In the genomic region with DNA sequence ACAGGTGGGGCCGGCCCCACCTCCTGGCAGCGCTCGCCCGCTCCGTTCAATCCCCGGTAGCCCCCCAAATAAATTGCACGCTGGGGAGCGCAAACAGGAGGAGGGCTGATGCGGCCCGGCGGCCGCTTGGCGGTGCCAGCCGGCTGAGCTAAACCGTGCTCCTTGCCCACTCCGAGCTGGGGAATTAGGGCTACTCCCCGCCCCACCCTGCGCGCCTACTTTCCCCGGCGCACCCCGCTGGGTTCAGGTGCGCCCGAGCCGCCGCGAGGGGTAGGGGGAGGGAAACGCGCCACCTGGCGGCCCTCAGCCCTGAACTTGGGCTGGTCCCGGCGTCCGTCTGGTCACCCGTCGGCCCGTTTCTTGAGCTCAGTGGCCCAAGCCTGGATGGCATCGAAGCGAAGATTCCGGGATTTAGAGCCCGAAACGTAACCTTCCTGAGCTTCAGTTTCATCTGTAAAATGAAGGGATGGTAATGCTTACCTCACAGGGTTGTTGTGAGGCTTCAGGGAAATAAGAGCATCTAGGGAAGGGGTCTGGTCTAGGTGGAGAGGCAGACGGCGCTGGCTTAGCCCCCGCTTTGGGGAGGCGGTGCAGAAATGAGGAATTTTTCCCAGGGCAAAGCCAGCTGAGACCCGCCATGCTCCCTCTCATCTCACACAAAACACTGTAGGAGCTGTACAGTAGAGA, we compare ENCODE assay signal across 1 cellular context.
TF ChIP-seq lines count a peak whose summit lies in the region.

No MANE protein-coding gene starts in this region.

TF ChIP-seq in K562, 482 proteins besides CTCF, POLR2A, EP300 and RAD21 (continued from another document):
- TF ChIP-seq, protein P1, sequence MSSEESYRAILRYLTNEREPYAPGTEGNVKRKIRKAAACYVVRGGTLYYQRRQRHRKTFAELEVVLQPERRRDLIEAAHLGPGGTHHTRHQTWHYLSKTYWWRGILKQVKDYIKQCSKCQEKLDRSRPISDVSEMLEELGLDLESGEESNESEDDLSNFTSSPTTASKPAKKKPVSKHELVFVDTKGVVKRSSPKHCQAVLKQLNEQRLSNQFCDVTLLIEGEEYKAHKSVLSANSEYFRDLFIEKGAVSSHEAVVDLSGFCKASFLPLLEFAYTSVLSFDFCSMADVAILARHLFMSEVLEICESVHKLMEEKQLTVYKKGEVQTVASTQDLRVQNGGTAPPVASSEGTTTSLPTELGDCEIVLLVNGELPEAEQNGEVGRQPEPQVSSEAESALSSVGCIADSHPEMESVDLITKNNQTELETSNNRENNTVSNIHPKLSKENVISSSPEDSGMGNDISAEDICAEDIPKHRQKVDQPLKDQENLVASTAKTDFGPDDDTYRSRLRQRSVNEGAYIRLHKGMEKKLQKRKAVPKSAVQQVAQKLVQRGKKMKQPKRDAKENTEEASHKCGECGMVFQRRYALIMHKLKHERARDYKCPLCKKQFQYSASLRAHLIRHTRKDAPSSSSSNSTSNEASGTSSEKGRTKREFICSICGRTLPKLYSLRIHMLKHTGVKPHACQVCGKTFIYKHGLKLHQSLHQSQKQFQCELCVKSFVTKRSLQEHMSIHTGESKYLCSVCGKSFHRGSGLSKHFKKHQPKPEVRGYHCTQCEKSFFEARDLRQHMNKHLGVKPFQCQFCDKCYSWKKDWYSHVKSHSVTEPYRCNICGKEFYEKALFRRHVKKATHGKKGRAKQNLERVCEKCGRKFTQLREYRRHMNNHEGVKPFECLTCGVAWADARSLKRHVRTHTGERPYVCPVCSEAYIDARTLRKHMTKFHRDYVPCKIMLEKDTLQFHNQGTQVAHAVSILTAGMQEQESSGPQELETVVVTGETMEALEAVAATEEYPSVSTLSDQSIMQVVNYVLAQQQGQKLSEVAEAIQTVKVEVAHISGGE (CRISPR knock-in tag; IDR thresholded peaks at IDR 0.05) = peak in 1 of 3 experiments; percentile 7; a peak in 1 of 6 replicates
- no peak for TF ChIP-seq ZZZ3 (IDR thresholded peaks at IDR 0.05)
- peak; percentile 51; the same call in 1 of the 2 replicates for TF ChIP-seq ELF1 (tag; IDR thresholded peaks at IDR 0.05)
- TF ChIP-seq, protein P2, sequence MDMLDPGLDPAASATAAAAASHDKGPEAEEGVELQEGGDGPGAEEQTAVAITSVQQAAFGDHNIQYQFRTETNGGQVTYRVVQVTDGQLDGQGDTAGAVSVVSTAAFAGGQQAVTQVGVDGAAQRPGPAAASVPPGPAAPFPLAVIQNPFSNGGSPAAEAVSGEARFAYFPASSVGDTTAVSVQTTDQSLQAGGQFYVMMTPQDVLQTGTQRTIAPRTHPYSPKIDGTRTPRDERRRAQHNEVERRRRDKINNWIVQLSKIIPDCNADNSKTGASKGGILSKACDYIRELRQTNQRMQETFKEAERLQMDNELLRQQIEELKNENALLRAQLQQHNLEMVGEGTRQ (CRISPR knock-in tag; IDR thresholded peaks at IDR 0.05) = no peak
- TF ChIP-seq RUNX1 (IDR thresholded peaks at IDR 0.05; ENCODE audit: low read depth) = no peak
- no peak; the same call in 1 of the 2 replicates for TF ChIP-seq BACH1 (tag; IDR thresholded peaks at IDR 0.05)
- no peak for TF ChIP-seq MYC (IDR thresholded peaks at IDR 0.05; ENCODE audit: low read depth, low read length)
- peak; percentile 78; the same call in 1 of the 2 replicates for TF ChIP-seq MYC (CRISPR knock-in tag; IDR thresholded peaks at IDR 0.05; ENCODE audit: borderline replicate concordance, low read depth)
- no peak for TF ChIP-seq NR2F6 (CRISPR knock-in tag; IDR thresholded peaks at IDR 0.05)
- TF ChIP-seq ZBTB1 (CRISPR knock-in tag; IDR thresholded peaks at IDR 0.05; ENCODE audit: borderline replicate concordance, low read depth) = 0 out of 2 replicates have a peak, but pooled peaks have one; percentile 25
- TF ChIP-seq, protein P3, sequence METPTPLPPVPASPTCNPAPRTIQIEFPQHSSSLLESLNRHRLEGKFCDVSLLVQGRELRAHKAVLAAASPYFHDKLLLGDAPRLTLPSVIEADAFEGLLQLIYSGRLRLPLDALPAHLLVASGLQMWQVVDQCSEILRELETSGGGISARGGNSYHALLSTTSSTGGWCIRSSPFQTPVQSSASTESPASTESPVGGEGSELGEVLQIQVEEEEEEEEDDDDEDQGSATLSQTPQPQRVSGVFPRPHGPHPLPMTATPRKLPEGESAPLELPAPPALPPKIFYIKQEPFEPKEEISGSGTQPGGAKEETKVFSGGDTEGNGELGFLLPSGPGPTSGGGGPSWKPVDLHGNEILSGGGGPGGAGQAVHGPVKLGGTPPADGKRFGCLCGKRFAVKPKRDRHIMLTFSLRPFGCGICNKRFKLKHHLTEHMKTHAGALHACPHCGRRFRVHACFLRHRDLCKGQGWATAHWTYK (CRISPR knock-in tag; IDR thresholded peaks at IDR 0.05) = no peak
- no peak for TF ChIP-seq ZNF778 (CRISPR knock-in tag; IDR thresholded peaks at IDR 0.05)
- no peak for TF ChIP-seq GABPB2 (CRISPR knock-in tag; conservative IDR thresholded peaks at IDR 0.05)
- TF ChIP-seq FOXA1 (IDR thresholded peaks at IDR 0.05; ENCODE audit: borderline replicate concordance) = no peak
- no peak for TF ChIP-seq NR2C1 (IDR thresholded peaks at IDR 0.05)
- TF ChIP-seq NR2C1 (tag; IDR thresholded peaks at IDR 0.05) = no peak
- TF ChIP-seq KDM4B (IDR thresholded peaks at IDR 0.05; ENCODE audit: borderline replicate concordance in 2 of 2, low read depth in 1 of 2) = peak in 1 of 2 experiments; percentile 78; a peak in 2 of 4 replicates
- no peak for TF ChIP-seq MTA2 (IDR thresholded peaks at IDR 0.05; ENCODE audit: low read depth)
- no peak for TF ChIP-seq ZNF184 (CRISPR knock-in tag; IDR thresholded peaks at IDR 0.05)
- TF ChIP-seq KHSRP (IDR thresholded peaks at IDR 0.05) = no peak
- TF ChIP-seq, protein P4, sequence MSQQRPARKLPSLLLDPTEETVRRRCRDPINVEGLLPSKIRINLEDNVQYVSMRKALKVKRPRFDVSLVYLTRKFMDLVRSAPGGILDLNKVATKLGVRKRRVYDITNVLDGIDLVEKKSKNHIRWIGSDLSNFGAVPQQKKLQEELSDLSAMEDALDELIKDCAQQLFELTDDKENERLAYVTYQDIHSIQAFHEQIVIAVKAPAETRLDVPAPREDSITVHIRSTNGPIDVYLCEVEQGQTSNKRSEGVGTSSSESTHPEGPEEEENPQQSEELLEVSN (IDR thresholded peaks at IDR 0.05; ENCODE audit: borderline replicate concordance in 1 of 2, extremely low read depth in 1 of 2, insufficient read depth in 1 of 2, insufficient read length in 1 of 2, low read depth in 1 of 2, low read length in 1 of 2, poor library complexity in 1 of 2, severe bottlenecking in 1 of 2) = peak in 1 of 2 experiments; percentile 60
- TF ChIP-seq FOXM1 (IDR thresholded peaks at IDR 0.05; ENCODE audit: low read depth) = no peak
- TF ChIP-seq FOXM1 (CRISPR knock-in tag; IDR thresholded peaks at IDR 0.05; ENCODE audit: low read depth) = 0 out of 2 replicates have a peak, but pooled peaks have one; percentile 26
- TF ChIP-seq KDM2B (CRISPR knock-in tag; IDR thresholded peaks at IDR 0.05) = peak; percentile 84
- TF ChIP-seq MEIS2 (IDR thresholded peaks at IDR 0.05; ENCODE audit: partially characterized antibody) = no peak
- TF ChIP-seq, protein P5, sequence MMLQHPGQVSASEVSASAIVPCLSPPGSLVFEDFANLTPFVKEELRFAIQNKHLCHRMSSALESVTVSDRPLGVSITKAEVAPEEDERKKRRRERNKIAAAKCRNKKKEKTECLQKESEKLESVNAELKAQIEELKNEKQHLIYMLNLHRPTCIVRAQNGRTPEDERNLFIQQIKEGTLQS (IDR thresholded peaks at IDR 0.05) = no peak
- TF ChIP-seq, protein P5 (CRISPR knock-in tag; conservative IDR thresholded peaks at IDR 0.05) = no peak
- no peak for TF ChIP-seq ZNF133 (CRISPR knock-in tag; IDR thresholded peaks at IDR 0.05)
- TF ChIP-seq TEAD4 (IDR thresholded peaks at IDR 0.05; ENCODE audit: low read length) = no peak
- TF ChIP-seq TEAD4 (CRISPR knock-in tag; IDR thresholded peaks at IDR 0.05; ENCODE audit: borderline replicate concordance) = no peak
- peak; percentile 60 for TF ChIP-seq L3MBTL2 (IDR thresholded peaks at IDR 0.05)
- no peak for TF ChIP-seq SAFB (IDR thresholded peaks at IDR 0.05; ENCODE audit: borderline replicate concordance, low read depth, low read length)
- TF ChIP-seq ZKSCAN1 (IDR thresholded peaks at IDR 0.05; ENCODE audit: low read depth, low read length) = 0 out of 2 replicates have a peak, but pooled peaks have one; percentile 50
- no peak; the same call in 1 of the 2 replicates for TF ChIP-seq ETV1 (tag; conservative IDR thresholded peaks at IDR 0.05; ENCODE audit: low read depth)
- no peak for TF ChIP-seq SMAD3 (CRISPR knock-in tag; conservative IDR thresholded peaks at IDR 0.05)
- TF ChIP-seq FOSL1 (tag; conservative IDR thresholded peaks at IDR 0.05) = peak; percentile 29; the same call in 1 of the 2 replicates
- no peak for TF ChIP-seq ZKSCAN3 (CRISPR knock-in tag; IDR thresholded peaks at IDR 0.05)
- TF ChIP-seq, protein P6, sequence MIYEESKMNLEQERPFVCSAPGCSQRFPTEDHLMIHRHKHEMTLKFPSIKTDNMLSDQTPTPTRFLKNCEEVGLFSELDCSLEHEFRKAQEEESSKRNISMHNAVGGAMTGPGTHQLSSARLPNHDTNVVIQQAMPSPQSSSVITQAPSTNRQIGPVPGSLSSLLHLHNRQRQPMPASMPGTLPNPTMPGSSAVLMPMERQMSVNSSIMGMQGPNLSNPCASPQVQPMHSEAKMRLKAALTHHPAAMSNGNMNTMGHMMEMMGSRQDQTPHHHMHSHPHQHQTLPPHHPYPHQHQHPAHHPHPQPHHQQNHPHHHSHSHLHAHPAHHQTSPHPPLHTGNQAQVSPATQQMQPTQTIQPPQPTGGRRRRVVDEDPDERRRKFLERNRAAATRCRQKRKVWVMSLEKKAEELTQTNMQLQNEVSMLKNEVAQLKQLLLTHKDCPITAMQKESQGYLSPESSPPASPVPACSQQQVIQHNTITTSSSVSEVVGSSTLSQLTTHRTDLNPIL (CRISPR knock-in tag; IDR thresholded peaks at IDR 0.05) = no peak
- TF ChIP-seq NFRKB (IDR thresholded peaks at IDR 0.05; ENCODE audit: low read depth) = no peak
- no peak for TF ChIP-seq NCOR1 (IDR thresholded peaks at IDR 0.05)
- TF ChIP-seq MED1 (CRISPR knock-in tag; IDR thresholded peaks at IDR 0.05; ENCODE audit: borderline replicate concordance) = no peak
- TF ChIP-seq, protein P7, sequence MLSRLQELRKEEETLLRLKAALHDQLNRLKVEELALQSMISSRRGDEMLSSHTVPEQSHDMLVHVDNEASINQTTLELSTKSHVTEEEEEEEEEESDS (CRISPR knock-in tag; IDR thresholded peaks at IDR 0.05) = no peak
- TF ChIP-seq ZFP1 (CRISPR knock-in tag; IDR thresholded peaks at IDR 0.05) = no peak
- TF ChIP-seq ZNF324 (CRISPR knock-in tag; IDR thresholded peaks at IDR 0.05) = no peak
- TF ChIP-seq ZNF384 (IDR thresholded peaks at IDR 0.05; ENCODE audit: low read depth, low read length) = 0 out of 2 replicates have a peak, but pooled peaks have one; percentile 5
- TF ChIP-seq, protein P8, sequence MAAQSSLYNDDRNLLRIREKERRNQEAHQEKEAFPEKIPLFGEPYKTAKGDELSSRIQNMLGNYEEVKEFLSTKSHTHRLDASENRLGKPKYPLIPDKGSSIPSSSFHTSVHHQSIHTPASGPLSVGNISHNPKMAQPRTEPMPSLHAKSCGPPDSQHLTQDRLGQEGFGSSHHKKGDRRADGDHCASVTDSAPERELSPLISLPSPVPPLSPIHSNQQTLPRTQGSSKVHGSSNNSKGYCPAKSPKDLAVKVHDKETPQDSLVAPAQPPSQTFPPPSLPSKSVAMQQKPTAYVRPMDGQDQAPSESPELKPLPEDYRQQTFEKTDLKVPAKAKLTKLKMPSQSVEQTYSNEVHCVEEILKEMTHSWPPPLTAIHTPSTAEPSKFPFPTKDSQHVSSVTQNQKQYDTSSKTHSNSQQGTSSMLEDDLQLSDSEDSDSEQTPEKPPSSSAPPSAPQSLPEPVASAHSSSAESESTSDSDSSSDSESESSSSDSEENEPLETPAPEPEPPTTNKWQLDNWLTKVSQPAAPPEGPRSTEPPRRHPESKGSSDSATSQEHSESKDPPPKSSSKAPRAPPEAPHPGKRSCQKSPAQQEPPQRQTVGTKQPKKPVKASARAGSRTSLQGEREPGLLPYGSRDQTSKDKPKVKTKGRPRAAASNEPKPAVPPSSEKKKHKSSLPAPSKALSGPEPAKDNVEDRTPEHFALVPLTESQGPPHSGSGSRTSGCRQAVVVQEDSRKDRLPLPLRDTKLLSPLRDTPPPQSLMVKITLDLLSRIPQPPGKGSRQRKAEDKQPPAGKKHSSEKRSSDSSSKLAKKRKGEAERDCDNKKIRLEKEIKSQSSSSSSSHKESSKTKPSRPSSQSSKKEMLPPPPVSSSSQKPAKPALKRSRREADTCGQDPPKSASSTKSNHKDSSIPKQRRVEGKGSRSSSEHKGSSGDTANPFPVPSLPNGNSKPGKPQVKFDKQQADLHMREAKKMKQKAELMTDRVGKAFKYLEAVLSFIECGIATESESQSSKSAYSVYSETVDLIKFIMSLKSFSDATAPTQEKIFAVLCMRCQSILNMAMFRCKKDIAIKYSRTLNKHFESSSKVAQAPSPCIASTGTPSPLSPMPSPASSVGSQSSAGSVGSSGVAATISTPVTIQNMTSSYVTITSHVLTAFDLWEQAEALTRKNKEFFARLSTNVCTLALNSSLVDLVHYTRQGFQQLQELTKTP (IDR thresholded peaks at IDR 0.05; ENCODE audit: low read depth in 1 of 2, partially characterized antibody in 2 of 2) = no peak
- TF ChIP-seq ZBTB7A (IDR thresholded peaks at IDR 0.05; ENCODE audit: borderline replicate concordance, control insufficient read depth, low read depth, low read length) = peak; percentile 81; the same call in 1 of the 2 replicates
- TF ChIP-seq, protein P9, sequence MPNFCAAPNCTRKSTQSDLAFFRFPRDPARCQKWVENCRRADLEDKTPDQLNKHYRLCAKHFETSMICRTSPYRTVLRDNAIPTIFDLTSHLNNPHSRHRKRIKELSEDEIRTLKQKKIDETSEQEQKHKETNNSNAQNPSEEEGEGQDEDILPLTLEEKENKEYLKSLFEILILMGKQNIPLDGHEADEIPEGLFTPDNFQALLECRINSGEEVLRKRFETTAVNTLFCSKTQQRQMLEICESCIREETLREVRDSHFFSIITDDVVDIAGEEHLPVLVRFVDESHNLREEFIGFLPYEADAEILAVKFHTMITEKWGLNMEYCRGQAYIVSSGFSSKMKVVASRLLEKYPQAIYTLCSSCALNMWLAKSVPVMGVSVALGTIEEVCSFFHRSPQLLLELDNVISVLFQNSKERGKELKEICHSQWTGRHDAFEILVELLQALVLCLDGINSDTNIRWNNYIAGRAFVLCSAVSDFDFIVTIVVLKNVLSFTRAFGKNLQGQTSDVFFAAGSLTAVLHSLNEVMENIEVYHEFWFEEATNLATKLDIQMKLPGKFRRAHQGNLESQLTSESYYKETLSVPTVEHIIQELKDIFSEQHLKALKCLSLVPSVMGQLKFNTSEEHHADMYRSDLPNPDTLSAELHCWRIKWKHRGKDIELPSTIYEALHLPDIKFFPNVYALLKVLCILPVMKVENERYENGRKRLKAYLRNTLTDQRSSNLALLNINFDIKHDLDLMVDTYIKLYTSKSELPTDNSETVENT (CRISPR knock-in tag; IDR thresholded peaks at IDR 0.05) = no peak
- TF ChIP-seq, protein P10, sequence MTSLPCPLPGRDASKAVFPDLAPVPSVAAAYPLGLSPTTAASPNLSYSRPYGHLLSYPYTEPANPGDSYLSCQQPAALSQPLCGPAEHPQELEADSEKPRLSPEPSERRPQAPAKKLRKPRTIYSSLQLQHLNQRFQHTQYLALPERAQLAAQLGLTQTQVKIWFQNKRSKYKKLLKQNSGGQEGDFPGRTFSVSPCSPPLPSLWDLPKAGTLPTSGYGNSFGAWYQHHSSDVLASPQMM (CRISPR knock-in tag; IDR thresholded peaks at IDR 0.05) = no peak
TF ChIP-seq in K562: peak in this region for 101.
